In the genomic region with DNA sequence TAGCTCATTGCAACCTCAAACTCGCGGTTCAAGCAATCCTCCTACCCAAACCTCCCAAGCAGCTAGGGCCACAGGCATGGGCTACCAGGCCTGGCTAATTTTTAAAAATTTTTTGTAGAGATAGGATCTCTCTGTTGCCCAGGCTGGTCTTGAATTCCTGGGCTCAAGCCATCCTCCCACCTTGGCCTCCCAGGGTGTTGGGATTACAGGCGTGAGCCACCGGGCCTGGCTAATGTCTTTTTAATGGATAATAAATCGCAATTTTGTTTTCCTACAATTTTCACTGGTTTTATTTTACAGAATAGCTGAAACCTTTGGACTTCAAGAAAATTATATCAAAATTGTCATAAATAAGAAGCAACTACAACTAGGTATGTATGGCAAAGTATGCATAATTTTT, we compare ENCODE assay signal across 15 cellular contexts. TPM values are rescaled to one million over a fixed set of nuclear protein-coding genes. Genes with fewer than 3 reads are reported as not detected.
DNase-seq lines count a peak whose midpoint lies in the region; ATAC-seq and TF ChIP-seq lines count a peak whose summit lies in the region.
"Had no signal": no experiment of that assay in that cellular context is flagged by ENCODE, and none has a peak within 500 bp of the region (broad histone marks: within the 10 kb centered on the region; RNA-seq: fewer than 3 reads in every experiment).

No MANE protein-coding gene starts in this region.

- H3K9me3 ChIP-seq in BLaER1 treated with 17β-estradiol and CSF1 and Interleukin-3, amounts not matched to agents 10 nM and 100 nM (replicated peaks in 1 of 11), result no peaks in the 10 kb centered on the region
- no peaks in the 10 kb centered on the region for H3K9me3 ChIP-seq in osteoblast (ENCODE audit: low read depth, low read length)
- H3K9me3 ChIP-seq: body of pancreas had no signal

- no peaks in the 10 kb centered on the region for H3K27me3 ChIP-seq in BLaER1 treated with 17β-estradiol and CSF1 and Interleukin-3, amounts not matched to agents 10 nM and 100 nM
- no peaks in the 10 kb centered on the region for H3K27me3 ChIP-seq in osteoblast (ENCODE audit: insufficient read depth, low read length)
- H3K27me3 ChIP-seq: body of pancreas had no signal

- H3K27me3 Mint-ChIP-seq in T-helper 2 cell treated with Interferon-gamma antibody and Interleukin-4, amounts not matched to agents 5 μg/mL and 100 μg/mL, for 36 hours (ENCODE audit: low read depth), result no peaks in the 10 kb centered on the region
- H3K27me3 Mint-ChIP-seq in immature natural killer cell (ENCODE audit: low read depth in 3 of 3), result peaks cover 0 to 4% (median 0%) of the 10 kb centered on the region in 3 donors

- peaks cover 39% of the 10 kb centered on the region for H3K4me1 Mint-ChIP-seq in T-helper 2 cell treated with Interferon-gamma antibody and Interleukin-4, amounts not matched to agents 5 μg/mL and 100 μg/mL, for 36 hours (ENCODE audit: low read depth)
- peaks cover 39 to 57% of the 10 kb centered on the region in 2 donors for H3K4me1 Mint-ChIP-seq in immature natural killer cell

- H2AFZ ChIP-seq in osteoblast (ENCODE audit: low read length), result no peak overlapping the region

- peak overlapping the region; percentile 78 to 97 (median 88) for H3K4me2 ChIP-seq in BLaER1 treated with 17β-estradiol and CSF1 and Interleukin-3, amounts not matched to agents 10 nM and 100 nM
- no peak overlapping the region for H3K4me2 ChIP-seq in osteoblast (ENCODE audit: insufficient read depth, low read length)

- H3K4me3 ChIP-seq in BLaER1 treated with 17β-estradiol and CSF1 and Interleukin-3, amounts not matched to agents 10 nM and 100 nM, result peak overlapping the region in 1 of 10 experiments; percentile 10; a peak in 1 of 20 replicates
- H3K4me3 ChIP-seq in GM12875 (ENCODE audit: low read depth, low read length) (peak overlapping the region; percentile 17), osteoblast (ENCODE audit: insufficient read depth, low read length) (no peak overlapping the region)
- H3K4me3 ChIP-seq: body of pancreas had no signal

- peaks cover 6% of the 10 kb centered on the region for H3K79me2 ChIP-seq in osteoblast (ENCODE audit: insufficient read depth, low read length)

- H3K4me1 ChIP-seq in BLaER1 treated with 17β-estradiol and CSF1 and Interleukin-3, amounts not matched to agents 10 nM and 100 nM, result peaks cover 40 to 58% (median 51%) of the 10 kb centered on the region in 10 experiments
- H3K4me1 ChIP-seq in osteoblast (ENCODE audit: insufficient read depth, low read length), result no peaks in the 10 kb centered on the region

- ATAC-seq in HG03469 (IDR thresholded peaks at IDR 0.05; ENCODE audit: unreplicated experiment), result no peak
- ATAC-seq: body of pancreas had no signal

- peak overlapping the region in 8 of 11 experiments; percentile 24 to 55 (median 42); a peak in 8 of 22 replicates for H3K9ac ChIP-seq in BLaER1 treated with 17β-estradiol and CSF1 and Interleukin-3, amounts not matched to agents 10 nM and 100 nM

- TF ChIP-seq CTCF in GM12875 (IDR thresholded peaks at IDR 0.05; ENCODE audit: borderline replicate concordance, insufficient read depth, low read depth, low read length), result no peak
- no peak for TF ChIP-seq CTCF in osteoblast (IDR thresholded peaks at IDR 0.05; ENCODE audit: extremely low read depth, low read depth, low read length)

- H3K4me3 Mint-ChIP-seq in T-helper 2 cell treated with Interferon-gamma antibody and Interleukin-4, amounts not matched to agents 5 μg/mL and 100 μg/mL, for 36 hours, result no peak overlapping the region
- H3K4me3 Mint-ChIP-seq in immature natural killer cell, result peak overlapping the region in 4 of 5 donors; percentile 68 to 77 (median 73)

- peak overlapping the region; percentile 93 for H3K27ac Mint-ChIP-seq in T-helper 2 cell treated with Interferon-gamma antibody and Interleukin-4, amounts not matched to agents 5 μg/mL and 100 μg/mL, for 36 hours
- H3K27ac Mint-ChIP-seq in immature natural killer cell, result peak overlapping the region; percentile 80 to 99 (median 96)

- H3K36me3 Mint-ChIP-seq in T-helper 2 cell treated with Interferon-gamma antibody and Interleukin-4, amounts not matched to agents 5 μg/mL and 100 μg/mL, for 36 hours (ENCODE audit: low read depth), result peaks cover 58% of the 10 kb centered on the region
- peaks cover 13 to 33% (median 32%) of the 10 kb centered on the region in 3 donors for H3K36me3 Mint-ChIP-seq in immature natural killer cell

- DNase-seq in T-helper 2 cell treated with Interferon-gamma antibody and Interleukin-4, amounts not matched to agents 5 μg/mL and 100 μg/mL, for 36 hours (ENCODE audit: low spot score), result no peak
- DNase-seq in immature natural killer cell (no peak), osteoblast (ENCODE audit: insufficient read length, low spot score, missing footprints) (no peak), NK-92 (lab: John Stamatoyannopoulos, UW; ENCODE audit: unreplicated experiment) (no peak)
- no peak for DNase-seq in activated CD4-positive, CD25-positive, alpha-beta regulatory T cell (lab: John Stamatoyannopoulos, UW)
- DNase-seq: body of pancreas, head of caudate nucleus, mesenchymal stem cell, MM.1S, NCI-H2029 treated with DMSO at 0.1 percent for 48 hours, NCI-H69, retina had no signal

- peak overlapping the region; percentile 27 to 70 (median 55); a peak in 20 of 22 replicates for H3K27ac ChIP-seq in BLaER1 treated with 17β-estradiol and CSF1 and Interleukin-3, amounts not matched to agents 10 nM and 100 nM
- H3K27ac ChIP-seq in osteoblast (ENCODE audit: low read depth, low read length), result no peak overlapping the region
- H3K27ac ChIP-seq: body of pancreas had no signal

- peaks cover 46 to 70% (median 56%) of the 10 kb centered on the region in 11 experiments for H3K36me3 ChIP-seq in BLaER1 treated with 17β-estradiol and CSF1 and Interleukin-3, amounts not matched to agents 10 nM and 100 nM
- peaks cover 75% of the 10 kb centered on the region for H3K36me3 ChIP-seq in osteoblast (ENCODE audit: insufficient read depth, low read length)

- H3K9me3 Mint-ChIP-seq in T-helper 2 cell treated with Interferon-gamma antibody and Interleukin-4, amounts not matched to agents 5 μg/mL and 100 μg/mL, for 36 hours, result no peaks in the 10 kb centered on the region
- H3K9me3 Mint-ChIP-seq in immature natural killer cell, result no peaks in the 10 kb centered on the region

- no peaks in the 10 kb centered on the region for H4K20me1 ChIP-seq in BLaER1 treated with 17β-estradiol and CSF1 and Interleukin-3, amounts not matched to agents 10 nM and 100 nM
- H4K20me1 ChIP-seq in osteoblast (ENCODE audit: insufficient read depth, low read length), result peaks cover 5% of the 10 kb centered on the region

RNA-seq across cellular contexts. Expression of gene NUB1, which starts 10.9 kb away (rescaled TPM):
- polyA plus RNA-seq in immature natural killer cell, result 10 to 100 TPM; 49.8 to 85.4 (median 77.4) TPM
- 48.9 and 50.7 TPM in 2 replicates for total RNA-seq in osteoblast

RNA-seq across cellular contexts. Expression of gene WDR86, which starts 57.3 kb away (rescaled TPM):
- 1 to 10 TPM in 2 of 3 donors, under 1 TPM in 1; 0.75 to 2.2 (median 2.2) TPM for polyA plus RNA-seq in immature natural killer cell
- total RNA-seq in osteoblast, result 8.5 and 15.6 TPM in 2 replicates
